ENCODE assay signal across 16 cellular contexts in genomic region chr12:22034709-22035506, GRCh38. TPM values are rescaled to one million over a fixed set of nuclear protein-coding genes. Genes with fewer than 3 reads are reported as not detected.
DNase-seq lines count a peak whose midpoint lies in the region; ATAC-seq and TF ChIP-seq lines count a peak whose summit lies in the region.
"Had no signal": no experiment of that assay in that cellular context is flagged by ENCODE, and none has a peak within 500 bp of the region (broad histone marks: within the 10 kb centered on the region; RNA-seq: fewer than 3 reads in every experiment).

No MANE protein-coding gene starts in this region.

- DNase-seq in breast epithelium (ENCODE audit: low spot score in 2 of 2) (no peak), MCF 10A (ENCODE audit: unreplicated experiment) (no peak), body of pancreas (peak in 1 of 4 donors; percentile 24), mesenchymal stem cell (peak; percentile 5), uterus (no peak), MG63 (no peak), left lung (no peak)
- DNase-seq in effector memory CD4-positive, alpha-beta T cell = no peak
- DNase-seq: DMS79 treated with DMSO at 0.1 percent for 48 hours, erythroblast, HCEC 1CT, NCI-H1694 treated with DMSO at 0.1 percent for 48 hours, NCI-H82, SJCRH30, thyroid gland had no signal

- no TSS peak for BruUV-seq in MCF 10A (replicated peaks; lab: Mats Ljungman, UMichigan)

- H3K4me1 ChIP-seq in breast epithelium (no peaks in the 10 kb centered on the region), body of pancreas (peaks cover 12% of the 10 kb centered on the region), mesenchymal stem cell (ENCODE audit: control insufficient read depth, insufficient read depth, low read depth, low read length) (no peaks in the 10 kb centered on the region), uterus (peaks cover 0 to 4% of the 10 kb centered on the region in 2 donors), left lung (no peaks in the 10 kb centered on the region)
- H3K4me1 ChIP-seq in effector memory CD4-positive, alpha-beta T cell (ENCODE audit: control insufficient read depth, insufficient read depth, low read length, poor library complexity, severe bottlenecking) = no peaks in the 10 kb centered on the region
- H3K4me1 ChIP-seq: SJCRH30 had no signal

- no peak overlapping the region for H3K27ac Mint-ChIP-seq in MCF 10A (ENCODE audit: low read depth, unreplicated experiment)

- H4K91ac ChIP-seq in mesenchymal stem cell (ENCODE audit: low read length) = no peak overlapping the region

- no peak overlapping the region for H2BK15ac ChIP-seq in mesenchymal stem cell (ENCODE audit: low read depth, poor library complexity, severe bottlenecking)

- H3K9me3 ChIP-seq in breast epithelium = no peaks in the 10 kb centered on the region
- H3K9me3 ChIP-seq in body of pancreas = no peaks in the 10 kb centered on the region
- no peaks in the 10 kb centered on the region for H3K9me3 ChIP-seq in mesenchymal stem cell (ENCODE audit: control insufficient read depth, low read length)
- H3K9me3 ChIP-seq in uterus = no peaks in the 10 kb centered on the region
- H3K9me3 ChIP-seq in MG63 = no peaks in the 10 kb centered on the region
- no peaks in the 10 kb centered on the region for H3K9me3 ChIP-seq in effector memory CD4-positive, alpha-beta T cell (ENCODE audit: control insufficient read depth, low read length)
- H3K9me3 ChIP-seq in left lung = no peaks in the 10 kb centered on the region
- H3K9me3 ChIP-seq: SJCRH30, thyroid gland had no signal

- H3K79me1 ChIP-seq in mesenchymal stem cell (replicated peaks; ENCODE audit: low read length, poor library complexity, severe bottlenecking) = no peaks in the 10 kb centered on the region

- no peaks in the 10 kb centered on the region for H3K9me3 Mint-ChIP-seq in MCF 10A (ENCODE audit: unreplicated experiment)

- POLR2A ChIA-PET in MCF 10A (lab: Yijun Ruan, JAX) = interaction anchor here (1.1 to 1.4 kb wide), 2 partner anchors 13 to 533 kb away, joined by 4 to 5 read pairs; partner anchors contain the start of genes GOLT1B and RECQL

- H3K27ac ChIP-seq in breast epithelium (peak overlapping the region; percentile 4 to 68), body of pancreas (peak overlapping the region in 3 of 4 donors; percentile 47 to 68 (median 54)), mesenchymal stem cell (ENCODE audit: low read length, poor library complexity, severe bottlenecking) (peak overlapping the region; percentile 2), uterus (peak overlapping the region; percentile 33 to 41), left lung (no peak overlapping the region)
- no peak overlapping the region for H3K27ac ChIP-seq in effector memory CD4-positive, alpha-beta T cell (ENCODE audit: insufficient read depth, low read length, poor library complexity, severe bottlenecking)
- H3K27ac ChIP-seq: SJCRH30, thyroid gland had no signal

- H3K9ac ChIP-seq in mesenchymal stem cell (ENCODE audit: low read length) = no peak overlapping the region

- intact Hi-C loops in breast epithelium (cut with DNase I; ENCODE audit: low total_unique reads) = no loop called here
- intact Hi-C loops in MCF 10A (cut with micrococcal nuclease) = no loop called here
- intact Hi-C loops in body of pancreas (cut with DNase I) = no loop called here
- intact Hi-C loops in uterus (cut with DNase I; ENCODE audit: low total_unique reads) = no loop called here
- intact Hi-C loops in left lung (cut with DNase I) = no loop called here

- CTCF ChIA-PET in MCF 10A (lab: Yijun Ruan, JAX) = interaction anchor here (0.7 to 1.1 kb wide), 2 partner anchors 16 to 401 kb away, joined by 3 to 4 read pairs; no protein-coding TSS in a partner anchor

- TF ChIP-seq POLR2A in breast epithelium (IDR thresholded peaks at IDR 0.05) (no peak), body of pancreas (IDR thresholded peaks at IDR 0.05) (no peak), uterus (IDR thresholded peaks at IDR 0.05) (no peak)

- no peak for TF ChIP-seq CTCF in breast epithelium (IDR thresholded peaks at IDR 0.05)
- no peak for TF ChIP-seq CTCF in MCF 10A (IDR thresholded peaks at IDR 0.05; ENCODE audit: unreplicated experiment)
- no peak for TF ChIP-seq CTCF in body of pancreas (IDR thresholded peaks at IDR 0.05)
- TF ChIP-seq CTCF in uterus (IDR thresholded peaks at IDR 0.05) = no peak
- TF ChIP-seq CTCF in left lung (IDR thresholded peaks at IDR 0.05) = no peak

- H4K8ac ChIP-seq in mesenchymal stem cell (ENCODE audit: low read length) = no peak overlapping the region

- H2AFZ ChIP-seq in mesenchymal stem cell (ENCODE audit: low read depth, low read length) = no peak overlapping the region

- H3K36me3 ChIP-seq in breast epithelium (no peaks in the 10 kb centered on the region), body of pancreas (replicated peaks in 1 of 2; ENCODE audit: insufficient read depth in 1 of 2, low read depth in 2 of 2) (no peaks in the 10 kb centered on the region), mesenchymal stem cell (ENCODE audit: control insufficient read depth in 1 of 2, insufficient read depth in 2 of 2, low read depth in 1 of 2, low read length in 2 of 2) (no peaks in the 10 kb centered on the region), uterus (no peaks in the 10 kb centered on the region), MG63 (no peaks in the 10 kb centered on the region), left lung (no peaks in the 10 kb centered on the region)
- no peaks in the 10 kb centered on the region for H3K36me3 ChIP-seq in effector memory CD4-positive, alpha-beta T cell (ENCODE audit: control insufficient read depth, insufficient read depth, low read length)
- H3K36me3 ChIP-seq: SJCRH30, thyroid gland had no signal

- H3K18ac ChIP-seq in mesenchymal stem cell (ENCODE audit: low read depth in 1 of 2, low read length in 2 of 2) = no peak overlapping the region

- no peak overlapping the region for H2BK5ac ChIP-seq in mesenchymal stem cell (ENCODE audit: low read depth, low read length, poor library complexity, severe bottlenecking)

- WGBS in body of pancreas, 2 donors = 7 to 15% methylated on average over 4 of the region's 4 CpGs
- 93% methylated on average over 3 of the region's 4 CpGs for WGBS in mesenchymal stem cell

- no peak overlapping the region for H3K23ac ChIP-seq in mesenchymal stem cell (ENCODE audit: low read length in 2 of 2)

- H3K4me2 ChIP-seq in mesenchymal stem cell (ENCODE audit: low read length, poor library complexity, severe bottlenecking) = no peak overlapping the region

- no peaks in the 10 kb centered on the region for H3K27me3 Mint-ChIP-seq in MCF 10A (ENCODE audit: insufficient read depth, unreplicated experiment)

- H3K4me1 Mint-ChIP-seq in MCF 10A (ENCODE audit: insufficient read depth, unreplicated experiment) = peaks cover 19% of the 10 kb centered on the region

- H3K14ac ChIP-seq in mesenchymal stem cell (ENCODE audit: low read length in 2 of 2) = no peak overlapping the region

- H3K36me3 Mint-ChIP-seq in MCF 10A (ENCODE audit: insufficient read depth, unreplicated experiment) = no peaks in the 10 kb centered on the region

- ATAC-seq in body of pancreas (peak; percentile 56), left lung (no peak)
- ATAC-seq: GM12878 had no signal

- no peak overlapping the region for H2AK5ac ChIP-seq in mesenchymal stem cell (ENCODE audit: low read length, severe bottlenecking)

- H3K4me3 Mint-ChIP-seq in MCF 10A (ENCODE audit: unreplicated experiment) = no peak overlapping the region

- H2BK120ac ChIP-seq in mesenchymal stem cell (ENCODE audit: low read depth, low read length) = no peak overlapping the region

- no peak overlapping the region for H2BK12ac ChIP-seq in mesenchymal stem cell (ENCODE audit: low read length in 2 of 2)

- no peak overlapping the region for H3K4me3 ChIP-seq in breast epithelium
- no peak overlapping the region for H3K4me3 ChIP-seq in body of pancreas
- no peak overlapping the region for H3K4me3 ChIP-seq in mesenchymal stem cell (ENCODE audit: insufficient read depth in 1 of 2, low read depth in 1 of 2, low read length in 2 of 2)
- no peak overlapping the region for H3K4me3 ChIP-seq in uterus
- H3K4me3 ChIP-seq in MG63 = no peak overlapping the region
- H3K4me3 ChIP-seq in effector memory CD4-positive, alpha-beta T cell (ENCODE audit: insufficient read depth, low read depth, low read length, poor library complexity, severe bottlenecking) = no peak overlapping the region
- H3K4me3 ChIP-seq in left lung = no peak overlapping the region
- H3K4me3 ChIP-seq: GM12878, SJCRH30, thyroid gland had no signal

- H3K4ac ChIP-seq in mesenchymal stem cell (ENCODE audit: low read depth in 1 of 2, low read length in 2 of 2) = no peak overlapping the region

- H3K27me3 ChIP-seq in breast epithelium = no peaks in the 10 kb centered on the region
- H3K27me3 ChIP-seq in body of pancreas = no peaks in the 10 kb centered on the region
- H3K27me3 ChIP-seq in mesenchymal stem cell (ENCODE audit: control insufficient read depth in 1 of 2, insufficient read depth in 1 of 2, low read length in 2 of 2) = no peaks in the 10 kb centered on the region
- no peaks in the 10 kb centered on the region for H3K27me3 ChIP-seq in uterus
- no peaks in the 10 kb centered on the region for H3K27me3 ChIP-seq in MG63
- no peaks in the 10 kb centered on the region for H3K27me3 ChIP-seq in effector memory CD4-positive, alpha-beta T cell (replicated peaks; ENCODE audit: control insufficient read depth, insufficient read depth, low read length, poor library complexity, severe bottlenecking)
- H3K27me3 ChIP-seq in left lung = no peaks in the 10 kb centered on the region
- H3K27me3 ChIP-seq: SJCRH30, thyroid gland had no signal

RNA-seq across cellular contexts. Expression of gene CMAS, which starts 11.1 kb away (rescaled TPM):
- total RNA-seq in breast epithelium (10 to 100 TPM; 20.6 to 26.5 (median 25.6) TPM), MCF 10A (2022) (41.5 and 45.8 TPM in 2 replicates), body of pancreas (10 to 100 TPM; 10.9 to 20.8 TPM), uterus (10 to 100 TPM; 34.8 to 53.2 (median 39.9) TPM), left lung (10 to 100 TPM; 23.4 to 28.6 TPM)
- 24.0 TPM for polyA plus RNA-seq in mesenchymal stem cell (2013, experiment 1 of 2)
- polyA plus RNA-seq in mesenchymal stem cell (2013, experiment 2 of 2) = 25.4 TPM
- 30.9 and 49.8 TPM in 2 replicates for total RNA-seq in MG63 (2014; rRNA removed; shearing (Covaris generic); ENCODE audit: low replicate concordance)

Comparison
In these comparisons a context has a peak if more than half of its experiments do, and no peak if none do; other contexts are left out.
1. H3K27ac ChIP-seq: peak in breast epithelium (2 of 2), body of pancreas (3 of 4), mesenchymal stem cell (single experiment) and uterus (2 of 2); none in effector memory CD4-positive, alpha-beta T cell (single experiment) and left lung (0 of 2).